ENCODE assay signal across 11 cellular contexts in the genomic region with DNA sequence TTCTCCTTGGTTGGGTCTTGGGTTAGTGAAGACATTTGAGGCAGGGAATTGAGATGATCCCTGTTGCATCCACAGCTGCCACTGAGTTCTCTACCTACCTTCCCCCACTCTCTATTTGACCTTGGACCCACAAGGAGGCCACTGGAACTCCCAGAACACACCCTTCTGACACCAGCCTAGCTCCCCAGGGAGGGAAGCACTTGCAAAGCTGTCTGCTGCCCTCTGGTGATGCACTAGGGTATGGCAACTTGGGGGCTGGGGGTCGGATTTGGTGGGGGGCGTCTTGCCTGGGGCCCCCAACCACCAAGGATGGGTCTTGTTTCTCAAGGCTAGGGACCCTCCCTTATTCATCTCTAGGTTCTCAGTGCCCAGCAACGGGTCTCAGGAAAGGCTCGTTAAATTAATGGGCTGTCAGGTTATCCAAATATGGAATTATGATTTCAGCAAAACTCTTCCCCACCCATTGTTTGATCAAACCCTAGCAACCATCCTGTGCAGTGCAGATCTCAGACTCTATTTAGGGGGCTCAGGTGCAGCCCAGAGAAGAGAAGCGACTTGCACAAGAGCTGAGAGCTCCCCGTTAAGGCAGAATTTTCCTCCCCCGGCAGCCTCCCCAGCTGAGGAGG.
DNase-seq lines count a peak whose midpoint lies in the region; ATAC-seq and TF ChIP-seq lines count a peak whose summit lies in the region.
"Had no signal": no experiment of that assay in that cellular context is flagged by ENCODE, and none has a peak within 500 bp of the region (broad histone marks: within the 10 kb centered on the region; RNA-seq: fewer than 3 reads in every experiment).

No MANE protein-coding gene starts in this region.

- no peak overlapping the region for H3K27ac Mint-ChIP-seq in activated CD8-positive, alpha-beta T cell treated with anti-CD3 and anti-CD28 coated beads, Interleukin-2, amount 10 ng/mL, durations not matched to agents 7 days and 5 days
- no peak overlapping the region for H3K27ac Mint-ChIP-seq in mesothelial cell of epicardium
- H3K27ac Mint-ChIP-seq: T-helper 1 cell treated with Interleukin-12 subunit alpha and Interleukin-12 subunit beta and Interleukin-4 antibody, amounts not matched to agents 30 μg/mL and 1 μg/mL, for 36 hours had no signal

- H3K4me3 Mint-ChIP-seq in activated CD8-positive, alpha-beta T cell treated with anti-CD3 and anti-CD28 coated beads, Interleukin-2, amount 10 ng/mL, durations not matched to agents 7 days and 5 days, result no peak overlapping the region
- no peak overlapping the region for H3K4me3 Mint-ChIP-seq in mesothelial cell of epicardium
- H3K4me3 Mint-ChIP-seq: T-helper 1 cell treated with Interleukin-12 subunit alpha and Interleukin-12 subunit beta and Interleukin-4 antibody, amounts not matched to agents 30 μg/mL and 1 μg/mL, for 36 hours had no signal

- peak in 2 of 3 experiments; percentile 18 for DNase-seq in NCI-H1417 (lab: John Stamatoyannopoulos, UW)
- no peak for DNase-seq in NCI-H1417 treated with DMSO at 0.1 percent for 48 hours (lab: John Stamatoyannopoulos, UW)
- peak; percentile 45 for DNase-seq in GM13977 (ENCODE audit: low spot score)
- peak; percentile 20 for DNase-seq in activated CD8-positive, alpha-beta T cell treated with anti-CD3 and anti-CD28 coated beads, Interleukin-2, amount 10 ng/mL, durations not matched to agents 7 days and 5 days
- no peak for DNase-seq in mesothelial cell of epicardium (ENCODE audit: low spot score in 2 of 2, unreplicated experiment in 2 of 2)
- DNase-seq in MV-4-11 (lab: John Stamatoyannopoulos, UW), result no peak
- no peak for DNase-seq in HT-29 (ENCODE audit: low spot score)
- DNase-seq: hippocampal formation, pancreas had no signal

- in situ Hi-C loops in GM13977 (cut with MboI; ENCODE audit: low pct_unique_long_range_greater_than_20kb, low sequenced_read_pairs, unreplicated experiment), result no loop called here

- POLR2A ChIA-PET in activated CD8-positive, alpha-beta T cell treated with anti-CD3 and anti-CD28 coated beads, Interleukin-2, amount 10 ng/mL, durations not matched to agents 7 days and 5 days (lab: Charles Lee), result no interaction called here

- H3K36me3 Mint-ChIP-seq in activated CD8-positive, alpha-beta T cell treated with anti-CD3 and anti-CD28 coated beads, Interleukin-2, amount 10 ng/mL, durations not matched to agents 7 days and 5 days (ENCODE audit: low read depth), result no peaks in the 10 kb centered on the region
- H3K36me3 Mint-ChIP-seq in mesothelial cell of epicardium, result no peaks in the 10 kb centered on the region

- peak; percentile 66 for TF ChIP-seq CTCF in GM13977 (IDR thresholded peaks at IDR 0.05; ENCODE audit: extremely low read depth, insufficient read depth, missing control alignments)
- peak; percentile 33 for TF ChIP-seq CTCF in mesothelial cell of epicardium (IDR thresholded peaks at IDR 0.05; ENCODE audit: unreplicated experiment)

- H3K27me3 Mint-ChIP-seq in activated CD8-positive, alpha-beta T cell treated with anti-CD3 and anti-CD28 coated beads, Interleukin-2, amount 10 ng/mL, durations not matched to agents 7 days and 5 days (ENCODE audit: low read depth), result peaks cover under 1% of the 10 kb centered on the region
- peaks cover 30% of the 10 kb centered on the region for H3K27me3 Mint-ChIP-seq in mesothelial cell of epicardium (ENCODE audit: low read depth)

- CTCF ChIA-PET in activated CD8-positive, alpha-beta T cell treated with anti-CD3 and anti-CD28 coated beads, Interleukin-2, amount 10 ng/mL, durations not matched to agents 7 days and 5 days (lab: Charles Lee), result interaction anchor here (1.8 kb wide), 1 partner anchor 279 kb away, joined by 5 read pairs; no protein-coding TSS in a partner anchor

- ATAC-seq in activated CD8-positive, alpha-beta T cell treated with anti-CD3 and anti-CD28 coated beads, Interleukin-2, amount 10 ng/mL, durations not matched to agents 7 days and 5 days, result no peak
- no peak for ATAC-seq in HG03108 (IDR thresholded peaks at IDR 0.05; ENCODE audit: unreplicated experiment)
- ATAC-seq: pancreas had no signal

- no peaks in the 10 kb centered on the region for H3K4me1 Mint-ChIP-seq in activated CD8-positive, alpha-beta T cell treated with anti-CD3 and anti-CD28 coated beads, Interleukin-2, amount 10 ng/mL, durations not matched to agents 7 days and 5 days (ENCODE audit: low read depth)
- H3K4me1 Mint-ChIP-seq in mesothelial cell of epicardium, result no peaks in the 10 kb centered on the region

- no peaks in the 10 kb centered on the region for H3K9me3 Mint-ChIP-seq in activated CD8-positive, alpha-beta T cell treated with anti-CD3 and anti-CD28 coated beads, Interleukin-2, amount 10 ng/mL, durations not matched to agents 7 days and 5 days (ENCODE audit: insufficient read depth)
- H3K9me3 Mint-ChIP-seq in mesothelial cell of epicardium, result no peaks in the 10 kb centered on the region
- H3K9me3 Mint-ChIP-seq: T-helper 1 cell treated with Interleukin-12 subunit alpha and Interleukin-12 subunit beta and Interleukin-4 antibody, amounts not matched to agents 30 μg/mL and 1 μg/mL, for 36 hours had no signal

Comparison
In these comparisons a context has a peak if more than half of its experiments do, and no peak if none do; other contexts are left out.
1. DNase-seq: peak in NCI-H1417 (2 of 3), GM13977 (single experiment) and activated CD8-positive, alpha-beta T cell treated with anti-CD3 and anti-CD28 coated beads, Interleukin-2, amount 10 ng/mL, durations not matched to agents 7 days and 5 days (single experiment); none in NCI-H1417 treated with DMSO at 0.1 percent for 48 hours (single experiment), mesothelial cell of epicardium (0 of 2), MV-4-11 (single experiment) and HT-29 (single experiment).